Comparison of ENCODE assay signal across 29 cellular contexts in the genomic region with DNA sequence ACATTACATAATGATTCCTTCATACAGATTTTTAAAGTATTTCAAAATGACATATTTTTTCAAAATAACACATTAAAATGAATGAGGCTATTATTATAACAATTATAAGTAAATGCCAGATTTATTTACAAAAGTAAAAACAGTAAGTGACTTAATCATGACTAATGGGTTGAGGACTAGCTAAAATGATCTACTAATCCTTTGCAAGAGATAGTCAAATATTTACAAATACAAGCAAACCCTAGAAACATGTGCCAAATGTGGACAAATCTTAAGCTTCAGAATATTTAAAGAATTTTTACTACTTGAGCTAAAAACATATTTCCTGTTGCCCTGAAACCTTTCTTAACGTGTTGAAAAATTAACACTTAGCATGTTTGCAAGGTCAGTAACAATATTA.
DNase-seq lines count a peak whose midpoint lies in the region; ATAC-seq, FAIRE-seq and TF ChIP-seq lines count a peak whose summit lies in the region.
"Had no signal": no experiment of that assay in that cellular context is flagged by ENCODE, and none has a peak within 500 bp of the region (broad histone marks: within the 10 kb centered on the region; RNA-seq: fewer than 3 reads in every experiment).

No MANE protein-coding gene starts in this region.

- H3K9me3 ChIP-seq in smooth muscle cell (replicated peaks; ENCODE audit: low read depth) (no peaks in the 10 kb centered on the region), neuronal stem cell (replicated peaks in 1 of 2; ENCODE audit: control insufficient read depth in 2 of 2, insufficient read depth in 1 of 2, low read depth in 1 of 2, low read length in 2 of 2) (peaks cover 0 to 6% of the 10 kb centered on the region in 2 donors), aorta (ENCODE audit: control insufficient read depth, low read length) (no peaks in the 10 kb centered on the region), endodermal cell (ENCODE audit: control insufficient read depth, low read length) (no peaks in the 10 kb centered on the region)
- H3K9me3 ChIP-seq: heart right ventricle, psoas muscle, thyroid gland had no signal

- no peak overlapping the region for H4K8ac ChIP-seq in neuronal stem cell (ENCODE audit: low read depth, low read length)

- no peak for TF ChIP-seq CTCF in smooth muscle cell (IDR thresholded peaks at IDR 0.05; ENCODE audit: borderline replicate concordance, insufficient read depth, poor library complexity, severe bottlenecking)
- TF ChIP-seq CTCF in endodermal cell (conservative IDR thresholded peaks at IDR 0.05) = no peak

- no peak overlapping the region for H3K23ac ChIP-seq in neuronal stem cell (ENCODE audit: low read depth, low read length, poor library complexity)

- H2BK12ac ChIP-seq in neuronal stem cell (ENCODE audit: low read length) = no peak overlapping the region

- H3K4me3 Mint-ChIP-seq in endodermal cell = no peak overlapping the region
- H3K4me3 Mint-ChIP-seq: activated B cell treated with CpG ODN at 0.5 μM for 24 hours; B cell; IgD-negative memory B cell; memory B cell; stimulated activated naive CD8-positive, alpha-beta T cell treated with anti-CD3 and anti-CD28 coated beads, Interleukin-15, amount 100 ng/mL, for 72 hours had no signal

- ATAC-seq in aorta (ENCODE audit: low FRiP score) = no peak
- ATAC-seq: heart right ventricle; psoas muscle; stimulated activated naive CD8-positive, alpha-beta T cell treated with anti-CD3 and anti-CD28 coated beads, Interleukin-15, amount 100 ng/mL, for 72 hours had no signal

- H3K27me3 ChIP-seq in smooth muscle cell (ENCODE audit: low read depth) (no peaks in the 10 kb centered on the region), neuronal stem cell (ENCODE audit: control insufficient read depth in 3 of 3, insufficient read depth in 3 of 3, low read depth in 1 of 3, low read length in 3 of 3) (no peaks in the 10 kb centered on the region), aorta (ENCODE audit: control insufficient read depth in 1 of 2, insufficient read depth in 2 of 2, low read length in 1 of 2) (no peaks in the 10 kb centered on the region), endodermal cell (ENCODE audit: control insufficient read depth, insufficient read depth, low read length, poor library complexity, severe bottlenecking) (no peaks in the 10 kb centered on the region)
- H3K27me3 ChIP-seq: adrenal gland, brain microvascular endothelial cell, foreskin keratinocyte, heart right ventricle, thyroid gland had no signal

- no peaks in the 10 kb centered on the region for H3K79me2 ChIP-seq in smooth muscle cell (ENCODE audit: low read depth)

- H3K4me1 Mint-ChIP-seq in endodermal cell = peaks cover 5% of the 10 kb centered on the region

- no peak overlapping the region for H2BK120ac ChIP-seq in neuronal stem cell (ENCODE audit: low read depth, low read length)

- H4K91ac ChIP-seq in neuronal stem cell (ENCODE audit: low read depth, low read length, poor library complexity) = no peak overlapping the region

- H3K9ac ChIP-seq in smooth muscle cell (ENCODE audit: low read depth) (no peak overlapping the region), neuronal stem cell (ENCODE audit: low read depth, low read length, poor library complexity) (no peak overlapping the region), endodermal cell (ENCODE audit: extremely low read depth, low read length, poor library complexity, severe bottlenecking) (no peak overlapping the region)

- no peaks in the 10 kb centered on the region for H3F3A ChIP-seq in smooth muscle cell (ENCODE audit: low read depth)

- H3K27ac Mint-ChIP-seq in endodermal cell = no peak overlapping the region
- H3K27ac Mint-ChIP-seq: activated B cell treated with CpG ODN at 0.5 μM for 24 hours, B cell, IgD-negative memory B cell, memory B cell had no signal

- peaks cover 8% of the 10 kb centered on the region for H3K36me3 ChIP-seq in smooth muscle cell (ENCODE audit: low read depth)
- peaks cover 2 to 71% of the 10 kb centered on the region in 2 donors for H3K36me3 ChIP-seq in neuronal stem cell (replicated peaks in 1 of 2; ENCODE audit: control insufficient read depth in 2 of 2, insufficient read depth in 2 of 2, low read length in 2 of 2)
- H3K36me3 ChIP-seq in aorta (ENCODE audit: control insufficient read depth in 1 of 2, insufficient read depth in 2 of 2, low read length in 1 of 2) = no peaks in the 10 kb centered on the region
- H3K36me3 ChIP-seq in endodermal cell (ENCODE audit: control insufficient read depth, insufficient read depth, low read length) = peaks cover 42% of the 10 kb centered on the region
- H3K36me3 ChIP-seq: adrenal gland, brain microvascular endothelial cell, thyroid gland had no signal

- H3K4me2 ChIP-seq in smooth muscle cell = peak overlapping the region; percentile 50
- H3K4me2 ChIP-seq in neuronal stem cell (ENCODE audit: insufficient read depth, low read length, poor library complexity, severe bottlenecking) = no peak overlapping the region

- H3K36me3 Mint-ChIP-seq in endodermal cell (ENCODE audit: low read depth) = peaks cover 23% of the 10 kb centered on the region
- H3K36me3 Mint-ChIP-seq: IgD-negative memory B cell, memory B cell had no signal

- no peak overlapping the region for H2BK15ac ChIP-seq in neuronal stem cell (ENCODE audit: low read length)

- H3K27ac ChIP-seq in smooth muscle cell (ENCODE audit: low read depth) (peak overlapping the region; percentile 26), neuronal stem cell (replicated peaks; ENCODE audit: low read length) (no peak overlapping the region), aorta (ENCODE audit: low read depth in 1 of 2, low read length in 2 of 2) (no peak overlapping the region), endodermal cell (ENCODE audit: low read depth, low read length) (no peak overlapping the region)
- H3K27ac ChIP-seq: adrenal gland, brain microvascular endothelial cell, foreskin keratinocyte, heart right ventricle, psoas muscle, thyroid gland had no signal

- H3K4me3 ChIP-seq in smooth muscle cell = no peak overlapping the region
- H3K4me3 ChIP-seq in neuronal stem cell (ENCODE audit: low read length in 2 of 2) = no peak overlapping the region
- no peak overlapping the region for H3K4me3 ChIP-seq in aorta (ENCODE audit: low read length in 2 of 2)
- H3K4me3 ChIP-seq in endodermal cell (ENCODE audit: low read length) = no peak overlapping the region
- H3K4me3 ChIP-seq: adrenal gland, heart right ventricle, psoas muscle, thyroid gland had no signal

- H3K4ac ChIP-seq in neuronal stem cell (ENCODE audit: low read length) = no peak overlapping the region

- DNase-seq in GM04503 (ENCODE audit: low read depth) = peak; percentile 15
- DNase-seq in amniotic epithelial cell (ENCODE audit: low read depth) = peak; percentile 70
- DNase-seq in smooth muscle cell (lab: John Stamatoyannopoulos, UW; ENCODE audit: unreplicated experiment) = no peak
- no peak for DNase-seq in NCI-H2029 treated with DMSO at 0.1 percent for 48 hours (lab: John Stamatoyannopoulos, UW)
- DNase-seq in neuronal stem cell (ENCODE audit: low spot score) = no peak
- no peak for DNase-seq in aorta
- DNase-seq in endodermal cell = no peak
- DNase-seq: activated B cell treated with CpG ODN at 0.5 μM for 24 hours; activated CD4-positive, alpha-beta T cell treated with anti-CD3 and anti-CD28 coated beads, Interleukin-2, amount 50 U/mL, for 4 hours; activated naive CD4-positive, alpha-beta T cell treated with Interleukin-2 at 50 U/mL for 16 hours; adrenal gland; brain microvascular endothelial cell; DMS79 treated with DMSO at 0.1 percent for 48 hours; foreskin keratinocyte; GOT3; heart right ventricle; NCI-H1092; NCI-H187; NCI-H2227 treated with DMSO at 0.1 percent for 48 hours; NCI-H69; psoas muscle; stimulated activated CD8-positive, alpha-beta memory T cell treated with anti-CD3 and anti-CD28 coated beads, Interleukin-4, amount 100 ng/mL, for 48 hours; stimulated activated naive CD8-positive, alpha-beta T cell treated with anti-CD3 and anti-CD28 coated beads, Interleukin-15, amount 100 ng/mL, for 72 hours; T-helper 1 cell; thyroid gland had no signal

- FAIRE-seq in islet of Langerhans (lab: Jason Lieb, UNC) = peak; percentile 89

- H3K4me1 ChIP-seq in smooth muscle cell (ENCODE audit: low read depth) = no peaks in the 10 kb centered on the region
- H3K4me1 ChIP-seq in neuronal stem cell (ENCODE audit: control insufficient read depth in 2 of 2, insufficient read depth in 1 of 2, low read depth in 1 of 2, low read length in 2 of 2) = peaks cover 0 to 3% of the 10 kb centered on the region in 2 donors
- no peaks in the 10 kb centered on the region for H3K4me1 ChIP-seq in aorta (ENCODE audit: control insufficient read depth in 1 of 2, insufficient read depth in 2 of 2, low read length in 2 of 2)
- no peaks in the 10 kb centered on the region for H3K4me1 ChIP-seq in endodermal cell (ENCODE audit: control insufficient read depth, insufficient read depth, low read length)
- H3K4me1 ChIP-seq: adrenal gland, psoas muscle, thyroid gland had no signal

- H3K27me3 Mint-ChIP-seq in endodermal cell (ENCODE audit: insufficient read depth) = no peaks in the 10 kb centered on the region
- H3K27me3 Mint-ChIP-seq: activated B cell treated with CpG ODN at 0.5 μM for 24 hours; B cell; IgD-negative memory B cell; memory B cell; stimulated activated naive CD8-positive, alpha-beta T cell treated with anti-CD3 and anti-CD28 coated beads, Interleukin-15, amount 100 ng/mL, for 72 hours had no signal

- H2AFZ ChIP-seq in smooth muscle cell (ENCODE audit: low read depth) = no peak overlapping the region
- H2AFZ ChIP-seq in neuronal stem cell (ENCODE audit: low read length) = no peak overlapping the region

- peaks cover 1% of the 10 kb centered on the region for H4K20me1 ChIP-seq in smooth muscle cell (ENCODE audit: low read depth)

- intact Hi-C loops in aorta (cut with DNase I) = no loop called here

- H2BK5ac ChIP-seq in neuronal stem cell (ENCODE audit: low read length) = no peak overlapping the region

- no peak overlapping the region for H3K18ac ChIP-seq in neuronal stem cell (ENCODE audit: low read length)

- 16% methylated on average over 1 of the region's 1 CpG for WGBS in smooth muscle cell (ENCODE audit: low lambda C conversion rate)
- WGBS in neuronal stem cell (ENCODE audit: extremely low coverage in 2 of 2, insufficient read length in 2 of 2, insufficient replicate concordance in 1 of 2), 2 donors = no CpG with 5 or more reads among the region's 1 CpG
- 19 to 30% methylated on average over 1 of the region's 1 CpG for WGBS in aorta, 2 donors
- WGBS in endodermal cell (ENCODE audit: insufficient coverage in 1 of 2, insufficient read length in 1 of 2), 2 experiments = 88% methylated on average over 1 of the region's 1 CpG; no CpG with 5 or more reads in 1 of the 2 experiments

- no peaks in the 10 kb centered on the region for H3K9me3 Mint-ChIP-seq in endodermal cell
- H3K9me3 Mint-ChIP-seq: activated B cell treated with CpG ODN at 0.5 μM for 24 hours, IgD-negative memory B cell, memory B cell had no signal

- no peak overlapping the region for H3K14ac ChIP-seq in neuronal stem cell (ENCODE audit: low read length)

- H3K79me1 ChIP-seq in neuronal stem cell (ENCODE audit: low read depth, low read length) = no peaks in the 10 kb centered on the region

- no peak overlapping the region for H2AK5ac ChIP-seq in neuronal stem cell (ENCODE audit: low read depth, low read length)

Comparison
In these comparisons a context has a peak if more than half of its experiments do, and no peak if none do; other contexts are left out.
1. DNase-seq: peak in GM04503 (single experiment) and amniotic epithelial cell (single experiment); none in smooth muscle cell (single experiment), NCI-H2029 treated with DMSO at 0.1 percent for 48 hours (single experiment), neuronal stem cell (single experiment), aorta (0 of 2) and endodermal cell (single experiment).